In the genomic region with DNA sequence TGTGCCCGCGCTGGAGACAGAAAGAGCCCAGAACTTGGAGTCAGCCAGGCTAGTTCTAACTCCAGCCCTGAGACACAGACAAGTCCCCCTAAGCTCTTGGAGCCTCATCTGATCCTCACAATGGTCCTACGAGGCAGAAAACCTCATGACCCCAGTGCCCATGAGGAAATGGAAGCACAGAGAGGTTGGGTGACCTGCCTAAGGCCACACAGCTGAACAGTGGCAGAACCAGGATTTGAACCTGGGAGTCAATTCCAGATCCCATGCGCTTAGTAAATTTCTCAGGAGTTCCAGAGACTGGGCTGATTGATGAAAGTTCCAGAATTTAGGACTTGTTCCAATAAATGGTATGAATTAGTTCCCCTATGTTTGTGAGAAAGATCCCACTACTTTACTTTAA, we compare ENCODE assay signal across 27 cellular contexts. TPM values are rescaled to one million over a fixed set of nuclear protein-coding genes. Genes with fewer than 3 reads are reported as not detected.
A peak's percentile ranks its signal among the peaks of the same experiment; 100 is the strongest.
DNase-seq lines count a peak whose midpoint lies in the region; ATAC-seq and TF ChIP-seq lines count a peak whose summit lies in the region.
"Had no signal": no experiment of that assay in that cellular context is flagged by ENCODE, and none has a peak within 500 bp of the region (broad histone marks: within the 10 kb centered on the region; RNA-seq: fewer than 3 reads in every experiment).

No MANE protein-coding gene starts in this region.

- H3K36me3 ChIP-seq in OCI-LY1 (ENCODE audit: insufficient read depth, low read length) = no peaks in the 10 kb centered on the region
- H3K36me3 ChIP-seq in heart right ventricle = no peaks in the 10 kb centered on the region
- H3K36me3 ChIP-seq: BE2C, gastroesophageal sphincter, left ventricle myocardium inferior, tibial nerve had no signal

- 83 to 86% methylated on average over 4 of the region's 4 CpGs for WGBS in heart right ventricle, 2 donors

- intact Hi-C loops in heart right ventricle (cut with DNase I) = no loop called here

- peaks cover 73% of the 10 kb centered on the region for H3K4me1 Mint-ChIP-seq in activated naive CD4-positive, alpha-beta T cell treated with anti-CD3 and anti-CD28 coated beads, Interleukin-2, amount 10 ng/mL, durations not matched to agents 7 days and 5 days
- H3K4me1 Mint-ChIP-seq in stimulated activated memory B cell treated with anti-CD40 and anti-IgM and Interleukin-4, amounts not matched to agents 10 μg/mL and 1 μg/mL and 100 μg/mL, for 72 hours = peaks cover 64% of the 10 kb centered on the region
- peaks cover 59% of the 10 kb centered on the region for H3K4me1 Mint-ChIP-seq in activated T-cell treated with anti-CD3 and anti-CD28 coated beads, Interleukin-2, amount 50 U/mL, for 24 hours (ENCODE audit: low read depth)

- no peak for TF ChIP-seq CTCF in OCI-LY1 (IDR thresholded peaks at IDR 0.05; ENCODE audit: low read length)
- TF ChIP-seq CTCF in heart right ventricle (IDR thresholded peaks at IDR 0.05) = no peak

- H3K4me2 ChIP-seq in OCI-LY1 (ENCODE audit: low read length) = no peak overlapping the region

- peaks cover 6% of the 10 kb centered on the region for H3K36me3 Mint-ChIP-seq in activated naive CD4-positive, alpha-beta T cell treated with anti-CD3 and anti-CD28 coated beads, Interleukin-2, amount 10 ng/mL, durations not matched to agents 7 days and 5 days
- peaks cover 0 to 12% of the 10 kb centered on the region in 2 donors for H3K36me3 Mint-ChIP-seq in activated naive CD4-positive, alpha-beta T cell treated with anti-CD3 and anti-CD28 coated beads, Interleukin-2, amount 50 U/mL, for 72 hours
- peaks cover 4% of the 10 kb centered on the region for H3K36me3 Mint-ChIP-seq in stimulated activated memory B cell treated with anti-CD40 and anti-IgM and Interleukin-4, amounts not matched to agents 10 μg/mL and 1 μg/mL and 100 μg/mL, for 72 hours
- no peaks in the 10 kb centered on the region for H3K36me3 Mint-ChIP-seq in activated T-cell treated with anti-CD3 and anti-CD28 coated beads, Interleukin-2, amount 50 U/mL, for 24 hours (ENCODE audit: low read depth)

- H3K4me3 ChIP-seq in OCI-LY1 (ENCODE audit: low read depth, low read length, poor library complexity, severe bottlenecking) = no peak overlapping the region
- no peak overlapping the region for H3K4me3 ChIP-seq in heart right ventricle
- H3K4me3 ChIP-seq: gastroesophageal sphincter, left ventricle myocardium inferior, tibial nerve had no signal

- no peaks in the 10 kb centered on the region for H3K79me2 ChIP-seq in OCI-LY1 (ENCODE audit: insufficient read depth, low read length)

- peaks cover 4% of the 10 kb centered on the region for H3K27me3 Mint-ChIP-seq in activated naive CD4-positive, alpha-beta T cell treated with anti-CD3 and anti-CD28 coated beads, Interleukin-2, amount 10 ng/mL, durations not matched to agents 7 days and 5 days
- H3K27me3 Mint-ChIP-seq in stimulated activated memory B cell treated with anti-CD40 and anti-IgM and Interleukin-4, amounts not matched to agents 10 μg/mL and 1 μg/mL and 100 μg/mL, for 72 hours = no peaks in the 10 kb centered on the region
- no peaks in the 10 kb centered on the region for H3K27me3 Mint-ChIP-seq in activated T-cell treated with anti-CD3 and anti-CD28 coated beads, Interleukin-2, amount 50 U/mL, for 24 hours
- H3K27me3 Mint-ChIP-seq: activated CD4-positive, alpha-beta memory T cell treated with anti-CD3 and anti-CD28 coated beads, Interleukin-2, amount 10 ng/mL, durations not matched to agents 7 days and 5 days had no signal

- no peak overlapping the region for H2AFZ ChIP-seq in OCI-LY1 (ENCODE audit: low read length)

- H3K9me3 ChIP-seq in OCI-LY1 (ENCODE audit: low read length) (no peaks in the 10 kb centered on the region), heart right ventricle (no peaks in the 10 kb centered on the region)
- H3K9me3 ChIP-seq: BE2C, gastroesophageal sphincter, left ventricle myocardium inferior, tibial nerve had no signal

- no peak for DNase-seq in activated naive CD4-positive, alpha-beta T cell treated with anti-CD3 and anti-CD28 coated beads, Interleukin-2, amount 10 ng/mL, durations not matched to agents 7 days and 5 days
- DNase-seq in activated naive CD4-positive, alpha-beta T cell treated with anti-CD3 and anti-CD28 coated beads, Interleukin-2, amount 50 U/mL, for 72 hours (ENCODE audit: low spot score in 2 of 2) = no peak
- DNase-seq in fibroblast of peridontal ligament (ENCODE audit: extremely low read depth) (peak; percentile 40), heart right ventricle (no peak), NCI-H345 (lab: John Stamatoyannopoulos, UW) (no peak)
- no peak for DNase-seq in activated T-cell treated with anti-CD3 and anti-CD28 coated beads, Interleukin-2, amount 50 U/mL, for 24 hours
- DNase-seq: activated CD4-positive, alpha-beta memory T cell treated with anti-CD3 and anti-CD28 coated beads, Interleukin-2, amount 10 ng/mL, durations not matched to agents 7 days and 5 days; activated effector memory CD4-positive, alpha-beta T cell treated with anti-CD3 and anti-CD28 coated beads, Interleukin-2, amount 50 U/mL, for 16 hours; BE2C; cortex of kidney; EL; H9; hypothalamus; left ventricle myocardium inferior; NCI-H1092 treated with DMSO at 0.1 percent for 48 hours; NCI-H1930; NCI-H748 treated with DMSO at 0.1 percent for 48 hours; stimulated activated CD4-positive, alpha-beta T cell treated with anti-CD3 and anti-CD28 coated beads, Interleukin-15, amount 100 ng/mL, for 24 hours; T1000 had no signal

- no peaks in the 10 kb centered on the region for H4K20me1 ChIP-seq in OCI-LY1 (ENCODE audit: insufficient read depth, low read length)

- no peak overlapping the region for H3K4me3 Mint-ChIP-seq in activated naive CD4-positive, alpha-beta T cell treated with anti-CD3 and anti-CD28 coated beads, Interleukin-2, amount 10 ng/mL, durations not matched to agents 7 days and 5 days
- H3K4me3 Mint-ChIP-seq in stimulated activated memory B cell treated with anti-CD40 and anti-IgM and Interleukin-4, amounts not matched to agents 10 μg/mL and 1 μg/mL and 100 μg/mL, for 72 hours = no peak overlapping the region
- H3K4me3 Mint-ChIP-seq in activated T-cell treated with anti-CD3 and anti-CD28 coated beads, Interleukin-2, amount 50 U/mL, for 24 hours = no peak overlapping the region
- H3K4me3 Mint-ChIP-seq: activated CD4-positive, alpha-beta memory T cell treated with anti-CD3 and anti-CD28 coated beads, Interleukin-2, amount 10 ng/mL, durations not matched to agents 7 days and 5 days; H9; neural crest cell had no signal

- H3K9ac ChIP-seq in OCI-LY1 (ENCODE audit: low read length) = no peak overlapping the region

- H3K27me3 ChIP-seq in OCI-LY1 (ENCODE audit: insufficient read depth, low read length) = no peaks in the 10 kb centered on the region
- H3K27me3 ChIP-seq in heart right ventricle = no peaks in the 10 kb centered on the region
- H3K27me3 ChIP-seq: BE2C, gastroesophageal sphincter, tibial nerve had no signal

- CTCF ChIA-PET in activated naive CD4-positive, alpha-beta T cell treated with anti-CD3 and anti-CD28 coated beads, Interleukin-2, amount 10 ng/mL, durations not matched to agents 7 days and 5 days (lab: Charles Lee) = no interaction called here

- peak overlapping the region; percentile 69 for H3K27ac Mint-ChIP-seq in activated naive CD4-positive, alpha-beta T cell treated with anti-CD3 and anti-CD28 coated beads, Interleukin-2, amount 10 ng/mL, durations not matched to agents 7 days and 5 days
- no peak overlapping the region for H3K27ac Mint-ChIP-seq in activated naive CD4-positive, alpha-beta T cell treated with anti-CD3 and anti-CD28 coated beads, Interleukin-2, amount 50 U/mL, for 72 hours
- peak overlapping the region; percentile 71 for H3K27ac Mint-ChIP-seq in stimulated activated memory B cell treated with anti-CD40 and anti-IgM and Interleukin-4, amounts not matched to agents 10 μg/mL and 1 μg/mL and 100 μg/mL, for 72 hours
- no peak overlapping the region for H3K27ac Mint-ChIP-seq in activated T-cell treated with anti-CD3 and anti-CD28 coated beads, Interleukin-2, amount 50 U/mL, for 24 hours
- H3K27ac Mint-ChIP-seq: activated CD4-positive, alpha-beta memory T cell treated with anti-CD3 and anti-CD28 coated beads, Interleukin-2, amount 10 ng/mL, durations not matched to agents 7 days and 5 days had no signal

- H3K9me2 ChIP-seq in OCI-LY1 (ENCODE audit: low read depth, low read length) = no peaks in the 10 kb centered on the region

- H3K27ac ChIP-seq in OCI-LY1 (ENCODE audit: low read depth, low read length, poor library complexity, severe bottlenecking) (peak overlapping the region; percentile 100), heart right ventricle (peak overlapping the region in 2 of 10 donors; percentile 14 to 90)
- H3K27ac ChIP-seq: gastroesophageal sphincter, HL-60, left ventricle myocardium inferior had no signal

- peaks cover 6% of the 10 kb centered on the region; the same call in 1 of the 2 replicates for H3F3A ChIP-seq in OCI-LY1 (ENCODE audit: insufficient read depth, low read length)

- H3K9me3 Mint-ChIP-seq in activated naive CD4-positive, alpha-beta T cell treated with anti-CD3 and anti-CD28 coated beads, Interleukin-2, amount 10 ng/mL, durations not matched to agents 7 days and 5 days = no peaks in the 10 kb centered on the region
- H3K9me3 Mint-ChIP-seq in activated naive CD4-positive, alpha-beta T cell treated with anti-CD3 and anti-CD28 coated beads, Interleukin-2, amount 50 U/mL, for 72 hours = peaks cover 0 to 4% of the 10 kb centered on the region in 2 donors
- no peaks in the 10 kb centered on the region for H3K9me3 Mint-ChIP-seq in stimulated activated memory B cell treated with anti-CD40 and anti-IgM and Interleukin-4, amounts not matched to agents 10 μg/mL and 1 μg/mL and 100 μg/mL, for 72 hours
- H3K9me3 Mint-ChIP-seq in activated T-cell treated with anti-CD3 and anti-CD28 coated beads, Interleukin-2, amount 50 U/mL, for 24 hours = no peaks in the 10 kb centered on the region
- H3K9me3 Mint-ChIP-seq: activated CD4-positive, alpha-beta memory T cell treated with anti-CD3 and anti-CD28 coated beads, Interleukin-2, amount 10 ng/mL, durations not matched to agents 7 days and 5 days; H9; neural crest cell had no signal

- H3K4me1 ChIP-seq in OCI-LY1 (ENCODE audit: insufficient read depth, low read length, severe bottlenecking) = peaks cover 68% of the 10 kb centered on the region
- peaks cover 0 to 78% (median 8%) of the 10 kb centered on the region in 9 donors for H3K4me1 ChIP-seq in heart right ventricle
- H3K4me1 ChIP-seq: BE2C had no signal

- ATAC-seq in activated naive CD4-positive, alpha-beta T cell treated with anti-CD3 and anti-CD28 coated beads, Interleukin-2, amount 50 U/mL, for 72 hours = no peak
- no peak for ATAC-seq in stimulated activated memory B cell treated with anti-CD40 and anti-IgM and Interleukin-4, amounts not matched to agents 10 μg/mL and 1 μg/mL and 100 μg/mL, for 72 hours
- no peak for ATAC-seq in heart right ventricle
- ATAC-seq: gastroesophageal sphincter, Right ventricle myocardium inferior, sciatic nerve had no signal

RNA-seq across cellular contexts. Expression of a gene that starts 39.0 kb away (rescaled TPM):
- total RNA-seq in activated naive CD4-positive, alpha-beta T cell treated with anti-CD3 and anti-CD28 coated beads, Interleukin-2, amount 50 U/mL, for 72 hours = 100 to 1,000 TPM in 1 of 2 donors, 10 to 100 TPM in 1; 91.0 to 112 TPM
- 10 to 100 TPM; 29.5 to 96.9 (median 41.6) TPM for total RNA-seq in heart right ventricle
- polyA plus RNA-seq in heart right ventricle = 10 to 100 TPM; 13.3 to 19.2 TPM

RNA-seq across cellular contexts. Expression of a gene that starts 42.5 kb away (rescaled TPM):
- 10 to 100 TPM; 11.0 to 14.4 TPM for total RNA-seq in activated naive CD4-positive, alpha-beta T cell treated with anti-CD3 and anti-CD28 coated beads, Interleukin-2, amount 50 U/mL, for 72 hours
- 10 to 100 TPM; 25.5 to 61.4 (median 37.6) TPM for total RNA-seq in heart right ventricle
- polyA plus RNA-seq in heart right ventricle = 10 to 100 TPM; 10.1 to 21.2 TPM

Comparison
In these comparisons a context has a peak if more than half of its experiments do, and no peak if none do; other contexts are left out.
1. H3K27ac Mint-ChIP-seq: peak in activated naive CD4-positive, alpha-beta T cell treated with anti-CD3 and anti-CD28 coated beads, Interleukin-2, amount 10 ng/mL, durations not matched to agents 7 days and 5 days (single experiment) and stimulated activated memory B cell treated with anti-CD40 and anti-IgM and Interleukin-4, amounts not matched to agents 10 μg/mL and 1 μg/mL and 100 μg/mL, for 72 hours (single experiment); none in activated naive CD4-positive, alpha-beta T cell treated with anti-CD3 and anti-CD28 coated beads, Interleukin-2, amount 50 U/mL, for 72 hours (0 of 2) and activated T-cell treated with anti-CD3 and anti-CD28 coated beads, Interleukin-2, amount 50 U/mL, for 24 hours (single experiment).